8 cellular contexts compared by ENCODE assay signal in the genomic region with DNA sequence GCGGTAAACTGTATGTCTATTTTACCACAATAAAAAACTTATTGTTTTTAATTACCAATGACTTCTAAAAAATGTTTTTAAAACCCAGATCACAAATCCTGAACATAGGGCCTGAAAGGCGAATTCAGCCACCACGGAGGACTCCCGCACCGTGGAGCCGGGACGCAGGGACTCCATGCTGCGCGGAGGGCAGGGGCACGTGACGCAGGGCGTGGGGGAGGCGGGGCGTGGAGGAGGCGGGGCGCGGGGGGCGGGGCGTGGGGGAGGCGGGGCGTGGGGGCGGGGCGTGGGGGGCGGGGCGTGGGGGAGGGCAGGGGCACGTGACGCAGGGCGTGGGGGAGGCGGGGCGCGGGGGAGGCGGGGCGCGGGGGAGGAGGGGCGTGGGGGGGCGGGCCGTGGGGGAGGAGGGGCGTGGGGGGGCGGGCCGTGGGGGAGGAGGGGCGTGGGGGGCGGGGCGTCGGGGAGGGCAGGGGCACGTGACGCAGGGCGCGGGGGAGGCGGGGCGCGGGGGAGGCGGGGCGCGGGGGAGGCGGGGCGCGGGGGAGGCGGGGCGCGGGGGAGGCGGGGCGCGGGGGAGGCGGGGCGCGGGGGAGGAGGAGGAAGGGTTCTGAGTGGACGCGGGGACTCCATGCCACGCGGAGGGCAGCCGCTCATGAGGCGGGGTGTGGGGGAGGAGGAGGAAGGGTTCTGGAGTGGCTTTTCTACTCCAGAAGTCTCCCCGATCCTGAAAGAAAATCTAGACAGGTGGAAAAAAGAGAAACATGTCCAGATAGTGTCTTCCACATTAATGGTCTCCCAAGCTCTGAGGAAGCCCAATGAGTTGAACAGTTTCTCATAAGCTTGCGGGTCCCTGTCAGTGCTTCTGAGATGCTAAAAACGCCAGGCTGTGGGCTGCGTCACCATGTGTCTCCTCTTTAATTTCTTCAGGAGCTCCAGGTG. TPM values are rescaled to one million over a fixed set of nuclear protein-coding genes. Genes with fewer than 3 reads are reported as not detected.
DNase-seq lines count a peak whose midpoint lies in the region; ATAC-seq and TF ChIP-seq lines count a peak whose summit lies in the region.

No MANE protein-coding gene starts in this region.

- no peaks in the 10 kb centered on the region for H3K9me3 ChIP-seq in mucosa of descending colon

- H3K36me3 ChIP-seq in mucosa of descending colon (ENCODE audit: low read depth), result no peaks in the 10 kb centered on the region

- in situ Hi-C loops in GM13976 (cut with MboI; ENCODE audit: low sequenced_read_pairs, unreplicated experiment), result no loop called here

- intact Hi-C loops in mucosa of descending colon (cut with DNase I, micrococcal nuclease), result no loop called here

- H3K4me3 ChIP-seq in epithelial cell of esophagus (ENCODE audit: low read length) (peak overlapping the region; percentile 48), mucosa of descending colon (no peak overlapping the region)

- ATAC-seq in HG03066 (IDR thresholded peaks at IDR 0.05; ENCODE audit: low read depth, unreplicated experiment) (peak; percentile 58), mucosa of descending colon (peak; percentile 83), HG03342 (IDR thresholded peaks at IDR 0.05; ENCODE audit: unreplicated experiment) (no peak)

- H3K4me1 ChIP-seq in mucosa of descending colon (ENCODE audit: low read depth), result peaks cover 9% of the 10 kb centered on the region

- DNase-seq in GM13976 (ENCODE audit: low spot score) (peak; percentile 80), NOMO-1 (lab: John Stamatoyannopoulos, UW; ENCODE audit: unreplicated experiment in 2 of 2) (peak; percentile 22 to 58), epithelial cell of esophagus (ENCODE audit: low read depth) (peak; percentile 58), mucosa of descending colon (peak; percentile 83 to 87 (median 84))
- DNase-seq in activated T-cell treated with anti-CD3 and anti-CD28 coated beads, Interleukin-2, amount 50 U/mL, for 1 hour, result peak; percentile 74
- peak; percentile 52 for DNase-seq in stimulated activated CD8-positive, alpha-beta memory T cell treated with anti-CD3 and anti-CD28 coated beads, Interleukin-4, amount 100 ng/mL, for 24 hours (ENCODE audit: low read depth)

- TF ChIP-seq CTCF in GM13976 (IDR thresholded peaks at IDR 0.05; ENCODE audit: borderline replicate concordance, control extremely low read depth, extremely low read depth, insufficient read depth, missing control alignments) (peak; percentile 14), epithelial cell of esophagus (IDR thresholded peaks at IDR 0.05; ENCODE audit: insufficient read depth, low read depth, low read length, missing control alignments) (no peak), mucosa of descending colon (IDR thresholded peaks at IDR 0.05) (no peak)

RNA-seq across cellular contexts. Expression of gene PROZ, which starts 4.4 kb away (rescaled TPM):
- total RNA-seq in mucosa of descending colon, result not detected

RNA-seq across cellular contexts. Expression of gene F10, which starts 31.5 kb away (rescaled TPM):
- total RNA-seq in mucosa of descending colon, result 1 to 10 TPM; 1.3 to 3.5 (median 2.0) TPM

RNA-seq across cellular contexts. Expression of gene F7, which starts 48.5 kb away (rescaled TPM):
- under 1 TPM in 1 of 3 donors, not detected in 2; 0.19 TPM for total RNA-seq in mucosa of descending colon

RNA-seq across cellular contexts. Expression of gene PCID2, which starts 54.4 kb away (rescaled TPM):
- total RNA-seq in mucosa of descending colon, result 10 to 100 TPM; 26.8 to 51.6 (median 35.0) TPM

RNA-seq across cellular contexts. Expression of gene CUL4A, which starts 55.3 kb away (rescaled TPM):
- 10 to 100 TPM; 57.2 to 71.8 (median 59.8) TPM for total RNA-seq in mucosa of descending colon
